Comparison of ENCODE assay signal across 27 cellular contexts in the genomic region with DNA sequence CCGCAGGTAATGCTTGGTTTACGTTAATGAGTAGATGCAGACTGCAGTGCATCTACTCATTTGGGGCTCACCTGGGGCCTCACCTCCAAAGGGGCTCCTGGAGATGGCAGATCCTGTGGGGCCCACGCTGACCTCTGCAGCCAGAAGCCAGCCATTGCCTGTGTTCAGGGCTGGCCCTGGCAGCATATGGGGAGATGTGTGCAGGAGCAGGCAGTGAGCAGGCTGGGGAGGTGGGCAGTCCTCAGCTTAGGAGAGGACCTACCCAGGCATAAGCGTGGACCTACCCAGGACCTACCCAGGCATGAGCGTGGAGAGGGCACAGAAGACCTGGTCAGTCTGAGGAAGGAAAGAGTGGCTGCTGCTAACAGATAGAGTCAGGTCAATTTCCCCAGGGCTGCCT.
A peak's percentile ranks its signal among the peaks of the same experiment; 100 is the strongest.
DNase-seq lines count a peak whose midpoint lies in the region; ATAC-seq, FAIRE-seq and TF ChIP-seq lines count a peak whose summit lies in the region.
"Had no signal": no experiment of that assay in that cellular context is flagged by ENCODE, and none has a peak within 500 bp of the region (broad histone marks: within the 10 kb centered on the region; RNA-seq: fewer than 3 reads in every experiment).

No MANE protein-coding gene starts in this region.

- CTCF ChIA-PET in WTC11 (lab: Charles Lee) (interaction anchor here (0.6 to 1.6 kb wide), 4 partner anchors 8 to 62 kb away, joined by 3 to 7 read pairs (median 4); no protein-coding TSS in a partner anchor), HepG2 (lab: Yijun Ruan, JAX; ENCODE audit: low intra/inter-chr PET ratio, low total read pairs) (no interaction called here)

- no peak overlapping the region for H3K9ac ChIP-seq in HepG2 (ENCODE audit: insufficient read depth, low read depth, low read length)
- H3K9ac ChIP-seq: BLaER1 treated with 17β-estradiol and CSF1 and Interleukin-3, amounts not matched to agents 10 nM and 100 nM had no signal

- no peaks in the 10 kb centered on the region for H3K9me3 ChIP-seq in HepG2 (ENCODE audit: low read length)
- no peaks in the 10 kb centered on the region for H3K9me3 ChIP-seq in spleen
- H3K9me3 ChIP-seq: BLaER1 treated with 17β-estradiol and CSF1 and Interleukin-3, amounts not matched to agents 10 nM and 100 nM had no signal

- POLR2A ChIA-PET in WTC11 (lab: Charles Lee) = no interaction called here
- POLR2A ChIA-PET in HepG2 (lab: Yijun Ruan, JAX) = no interaction called here

- H4K20me1 ChIP-seq in GM23338 (replicated peaks; ENCODE audit: insufficient read depth) (no peaks in the 10 kb centered on the region), HepG2 (ENCODE audit: insufficient read depth, low read length) (peaks cover 68% of the 10 kb centered on the region)
- H4K20me1 ChIP-seq: BLaER1 treated with 17β-estradiol and CSF1 and Interleukin-3, amounts not matched to agents 10 nM and 100 nM had no signal

- H3K36me3 ChIP-seq in GM23338 (ENCODE audit: insufficient read depth) = no peaks in the 10 kb centered on the region
- no peaks in the 10 kb centered on the region; a peak in 1 of 5 replicates for H3K36me3 ChIP-seq in HepG2 (replicated peaks in 1 of 2; ENCODE audit: control insufficient read depth in 1 of 2, insufficient read depth in 2 of 2, low read length in 2 of 2)
- no peaks in the 10 kb centered on the region for H3K36me3 ChIP-seq in spleen
- H3K36me3 ChIP-seq: BLaER1 treated with 17β-estradiol and CSF1 and Interleukin-3, amounts not matched to agents 10 nM and 100 nM had no signal

- no peaks in the 10 kb centered on the region for H3F3A ChIP-seq in GM23338 (replicated peaks; ENCODE audit: low read depth)

- H3K79me2 ChIP-seq in GM23338 (replicated peaks; ENCODE audit: insufficient read depth) = no peaks in the 10 kb centered on the region
- H3K79me2 ChIP-seq in HepG2 (ENCODE audit: insufficient read depth, low read length) = no peaks in the 10 kb centered on the region

- no peak overlapping the region for H2AFZ ChIP-seq in GM23338
- no peak overlapping the region for H2AFZ ChIP-seq in HepG2 (ENCODE audit: low read length)
- H2AFZ ChIP-seq: PC-9 had no signal

- no peak for DNase-seq in GM23338 (ENCODE audit: low spot score)
- no peak for DNase-seq in WTC11 (ENCODE audit: low spot score)
- DNase-seq in HepG2 (ENCODE audit: low spot score) = no peak
- peak; percentile 53 for DNase-seq in spleen
- no peak for DNase-seq in activated CD4-positive, alpha-beta T cell treated with anti-CD3 and anti-CD28 coated beads, Interleukin-2, amount 50 U/mL, for 1 hour
- DNase-seq: AML-193; CD4-positive, alpha-beta T cell; COR-L47; DMS79; EL; GDM1; KBM-7; MV-4-11; NCI-H1105 treated with DMSO at 0.1 percent for 48 hours; NCI-H1694; NCI-H2029 treated with DMSO at 0.1 percent for 48 hours; NCI-H446 treated with DMSO at 0.1 percent for 48 hours; NCI-H526; PC-9; RPMI8226; SHP77 treated with DMSO at 0.1 percent for 48 hours had no signal

- H3K4me1 Mint-ChIP-seq in GM23338 (no peaks in the 10 kb centered on the region; the same call in 2 of the 3 replicates), WTC11 (peaks cover 2% of the 10 kb centered on the region)

- H3K27ac Mint-ChIP-seq in GM23338 (no peak overlapping the region), WTC11 (no peak overlapping the region)
- H3K27ac Mint-ChIP-seq: CD4-positive, alpha-beta T cell had no signal

- no peak overlapping the region for H3K4me3 ChIP-seq in GM23338
- no peak overlapping the region for H3K4me3 ChIP-seq in HepG2 (replicated peaks in 1 of 3; ENCODE audit: insufficient read depth in 1 of 3, low read depth in 2 of 3, low read length in 3 of 3)
- H3K4me3 ChIP-seq in spleen = no peak overlapping the region
- H3K4me3 ChIP-seq: BLaER1 treated with 17β-estradiol and CSF1 and Interleukin-3, amounts not matched to agents 10 nM and 100 nM; GM12878; PC-9 had no signal

- TF ChIP-seq RAD21 in HepG2 (CRISPR knock-in tag; IDR thresholded peaks at IDR 0.05) = no peak

- TF ChIP-seq CTCF in GM23338 (conservative IDR thresholded peaks at IDR 0.05; ENCODE audit: low read depth in 2 of 2) (no peak), WTC11 (IDR thresholded peaks at IDR 0.05) (no peak), HepG2 (CRISPR knock-in tag; IDR thresholded peaks at IDR 0.05) (peak; percentile 19; the same call in 1 of the 2 replicates), spleen (IDR thresholded peaks at IDR 0.05 in 8 of 11, conservative IDR thresholded peaks at IDR 0.05 in 3 of 11) (no peak)

- H3K27ac ChIP-seq in GM23338 (ENCODE audit: low read depth) = no peak overlapping the region
- H3K27ac ChIP-seq in HepG2 (ENCODE audit: extremely low read length, insufficient read depth, low read length) = no peak overlapping the region
- no peak overlapping the region for H3K27ac ChIP-seq in spleen
- H3K27ac ChIP-seq: BLaER1 treated with 17β-estradiol and CSF1 and Interleukin-3, amounts not matched to agents 10 nM and 100 nM; PC-9 had no signal

- H3K4me2 ChIP-seq in GM23338 (no peak overlapping the region), HepG2 (ENCODE audit: low read depth, low read length) (no peak overlapping the region)
- H3K4me2 ChIP-seq: BLaER1 treated with 17β-estradiol and CSF1 and Interleukin-3, amounts not matched to agents 10 nM and 100 nM; PC-9 had no signal

- H3K27me3 Mint-ChIP-seq in GM23338 (ENCODE audit: insufficient read depth, low read depth, poor library complexity) (peaks cover 18% of the 10 kb centered on the region), WTC11 (ENCODE audit: low read depth) (no peaks in the 10 kb centered on the region)

- no peaks in the 10 kb centered on the region for H3K9me2 ChIP-seq in GM23338 (ENCODE audit: insufficient read depth)

- peaks cover 27% of the 10 kb centered on the region for H3K36me3 Mint-ChIP-seq in GM23338 (ENCODE audit: low read depth)
- H3K36me3 Mint-ChIP-seq in WTC11 = no peaks in the 10 kb centered on the region

- TF ChIP-seq POLR2A in HepG2 (IDR thresholded peaks at IDR 0.05; ENCODE audit: insufficient read depth in 1 of 2, low read depth in 2 of 2, low read length in 2 of 2) (no peak), spleen (IDR thresholded peaks at IDR 0.05) (no peak)

- H3K4me1 ChIP-seq in GM23338 (ENCODE audit: insufficient read depth) (no peaks in the 10 kb centered on the region), HepG2 (ENCODE audit: insufficient read depth, low read length) (no peaks in the 10 kb centered on the region), spleen (no peaks in the 10 kb centered on the region)

- no peak for TF ChIP-seq EP300 in HepG2 (IDR thresholded peaks at IDR 0.05; ENCODE audit: low read depth in 2 of 2, low read length in 2 of 2)
- no peak for TF ChIP-seq EP300 in HepG2 (CRISPR knock-in tag; IDR thresholded peaks at IDR 0.05; ENCODE audit: borderline replicate concordance)

- ATAC-seq in GM23338 (peak; percentile 61), WTC11 (peak; percentile 65), HepG2 (peak; percentile 60), HG03045 (IDR thresholded peaks at IDR 0.05; ENCODE audit: unreplicated experiment) (no peak), HG03108 (IDR thresholded peaks at IDR 0.05; ENCODE audit: unreplicated experiment) (no peak)
- ATAC-seq: GM12878 had no signal

- WGBS in HepG2 (ENCODE audit: low lambda C conversion rate) = 85% methylated on average over 5 of the region's 5 CpGs
- WGBS in spleen, 5 donors = 82 to 96% (median 88%) methylated on average over 4 to 5 of the region's 5 CpGs

- no peak for FAIRE-seq in HepG2 (lab: Jason Lieb, UNC)
- FAIRE-seq: A204.1, GM12878, HTR-8/SVneo had no signal

- in situ Hi-C loops in HepG2 (cut with HindIII; ENCODE audit: extremely low pct_ligation_motif_present, low pct_unique_long_range_greater_than_20kb) = no loop called here

- no peak overlapping the region for H3K4me3 Mint-ChIP-seq in GM23338
- H3K4me3 Mint-ChIP-seq in WTC11 = no peak overlapping the region
- H3K4me3 Mint-ChIP-seq: CD4-positive, alpha-beta T cell had no signal

- H3K27me3 ChIP-seq in GM23338 (ENCODE audit: insufficient read depth) (no peaks in the 10 kb centered on the region), HepG2 (ENCODE audit: control insufficient read depth in 1 of 2, insufficient read depth in 2 of 2, low read length in 2 of 2) (0 out of 5 replicates have a peak, but pooled peaks cover 0 to under 1% of the 10 kb centered on the region in 2 experiments), spleen (replicated peaks in 1 of 7) (peaks cover 0 to 4% (median 0%) of the 10 kb centered on the region in 7 donors)
- H3K27me3 ChIP-seq: BLaER1 treated with 17β-estradiol and CSF1 and Interleukin-3, amounts not matched to agents 10 nM and 100 nM had no signal

- H3K9me3 Mint-ChIP-seq in GM23338 = peaks cover 72% of the 10 kb centered on the region
- 0 out of 2 replicates have a peak, but pooled peaks cover 4% of the 10 kb centered on the region for H3K9me3 Mint-ChIP-seq in WTC11
- H3K9me3 Mint-ChIP-seq: CD4-positive, alpha-beta T cell had no signal

- BruUV-seq in HepG2 (replicated peaks; lab: Mats Ljungman, UMichigan) = no TSS peak

- intact Hi-C loops in HepG2 (cut with micrococcal nuclease; ENCODE audit: unreplicated experiment) = no loop called here
- intact Hi-C loops in spleen (cut with DNase I; ENCODE audit: low total_unique reads) = no loop called here

TF ChIP-seq in GM23338, 12 proteins besides CTCF, POLR2A, EP300 and RAD21 (continues in another document):
- TF ChIP-seq EZH2phosphoT487 (IDR thresholded peaks at IDR 0.05; ENCODE audit: unreplicated experiment) = no peak
- TF ChIP-seq POLR2AphosphoS5 (IDR thresholded peaks at IDR 0.05; ENCODE audit: low read depth) = no peak
- no peak for TF ChIP-seq EZH2 (IDR thresholded peaks at IDR 0.05; ENCODE audit: low read depth, unreplicated experiment)

Comparison
In these comparisons a context has a peak if more than half of its experiments do, and no peak if none do; other contexts are left out.
1. ATAC-seq: peak in GM23338 (single experiment), WTC11 (single experiment) and HepG2 (single experiment); none in HG03045 (single experiment) and HG03108 (single experiment).